In genomic region chr4:139188648-139189416, GRCh38 we compare ENCODE assay signal across 1 cellular context.
A peak's percentile ranks its signal among the peaks of the same experiment; 100 is the strongest.
TF ChIP-seq lines count a peak whose summit lies in the region.

No MANE protein-coding gene starts in this region.

TF ChIP-seq in K562, 482 proteins besides CTCF, POLR2A, EP300 and RAD21 (continued from another document and continues in another):
- no peak; a peak in 1 of 4 replicates for TF ChIP-seq ZNF318 (IDR thresholded peaks at IDR 0.05; ENCODE audit: borderline replicate concordance in 1 of 2, low read depth in 1 of 2)
- no peak for TF ChIP-seq KLF6 (CRISPR knock-in tag; IDR thresholded peaks at IDR 0.05; ENCODE audit: borderline replicate concordance)
- no peak for TF ChIP-seq FUS (optimal IDR thresholded peaks at IDR 0.05; ENCODE audit: low read depth, low read length)
- TF ChIP-seq ZC3H11A (IDR thresholded peaks at IDR 0.05; ENCODE audit: low read depth, low read length): no peak
- no peak for TF ChIP-seq THAP12 (CRISPR knock-in tag; IDR thresholded peaks at IDR 0.05)
- peak; percentile 90 for TF ChIP-seq EGR1 (conservative IDR thresholded peaks at IDR 0.05)
- TF ChIP-seq ZNF121 (CRISPR knock-in tag; conservative IDR thresholded peaks at IDR 0.05): no peak
- TF ChIP-seq ZC3H4 (CRISPR knock-in tag; IDR thresholded peaks at IDR 0.05; ENCODE audit: borderline replicate concordance): no peak
- no peak for TF ChIP-seq POLR3G (IDR thresholded peaks at IDR 0.05; ENCODE audit: extremely low read depth, insufficient read length, insufficient replicate concordance)
- no peak for TF ChIP-seq HES1 (IDR thresholded peaks at IDR 0.05; ENCODE audit: low read depth)
- TF ChIP-seq ZFP1 (CRISPR knock-in tag; IDR thresholded peaks at IDR 0.05): no peak
- no peak for TF ChIP-seq ZNF431 (CRISPR knock-in tag; IDR thresholded peaks at IDR 0.05)
- no peak for TF ChIP-seq CLOCK (CRISPR knock-in tag; IDR thresholded peaks at IDR 0.05; ENCODE audit: borderline replicate concordance)
- peak; percentile 58; the same call in 1 of the 2 replicates for TF ChIP-seq MTA1 (IDR thresholded peaks at IDR 0.05; ENCODE audit: borderline replicate concordance)
- peak; percentile 66 for TF ChIP-seq CBFA2T2 (conservative IDR thresholded peaks at IDR 0.05)
- TF ChIP-seq ZNF274 (IDR thresholded peaks at IDR 0.05; ENCODE audit: borderline replicate concordance, low read depth, low read length): no peak
- no peak for TF ChIP-seq E2F8 (IDR thresholded peaks at IDR 0.05; ENCODE audit: low read depth, partially characterized antibody)
- TF ChIP-seq ZBTB1 (CRISPR knock-in tag; IDR thresholded peaks at IDR 0.05; ENCODE audit: borderline replicate concordance, low read depth): no peak
- TF ChIP-seq MTF1 (CRISPR knock-in tag; IDR thresholded peaks at IDR 0.05; ENCODE audit: borderline replicate concordance): no peak
- no peak for TF ChIP-seq RBM34 (IDR thresholded peaks at IDR 0.05; ENCODE audit: borderline replicate concordance, insufficient read depth, low read length)
- TF ChIP-seq PKNOX1 (IDR thresholded peaks at IDR 0.05): peak; percentile 91
- TF ChIP-seq SETDB1 (IDR thresholded peaks at IDR 0.05; ENCODE audit: low read length): no peak
- TF ChIP-seq PURB (CRISPR knock-in tag; IDR thresholded peaks at IDR 0.05; ENCODE audit: low read depth): no peak
- no peak for TF ChIP-seq TSC22D4 (tag; IDR thresholded peaks at IDR 0.05)
- TF ChIP-seq TCF7L2 (IDR thresholded peaks at IDR 0.05; ENCODE audit: low read depth, low read length): no peak
- TF ChIP-seq ZNF592 (IDR thresholded peaks at IDR 0.05): no peak; the same call in 1 of the 2 replicates
- TF ChIP-seq PBX2 (CRISPR knock-in tag; IDR thresholded peaks at IDR 0.05; ENCODE audit: low read depth): no peak
- TF ChIP-seq PBX2 (tag; conservative IDR thresholded peaks at IDR 0.05; ENCODE audit: low read depth): peak; percentile 47
